In genomic region chr5:35919191-35919590, GRCh38 we compare ENCODE assay signal across 10 cellular contexts. TPM values are rescaled to one million over a fixed set of nuclear protein-coding genes. Genes with fewer than 3 reads are reported as not detected.
DNase-seq lines count a peak whose midpoint lies in the region; ATAC-seq and TF ChIP-seq lines count a peak whose summit lies in the region.
"Had no signal": no experiment of that assay in that cellular context is flagged by ENCODE, and none has a peak within 500 bp of the region (broad histone marks: within the 10 kb centered on the region; RNA-seq: fewer than 3 reads in every experiment).

No MANE protein-coding gene starts in this region.

- no peak overlapping the region for H3K27ac ChIP-seq in brain microvascular endothelial cell

- no peak overlapping the region for H3K27ac Mint-ChIP-seq in activated T-cell treated with anti-CD3 and anti-CD28 coated beads, Interleukin-2, amount 50 U/mL, for 24 hours

- H3K4me1 Mint-ChIP-seq in activated T-cell treated with anti-CD3 and anti-CD28 coated beads, Interleukin-2, amount 50 U/mL, for 24 hours (ENCODE audit: low read depth) = peaks cover 24% of the 10 kb centered on the region

- no peak overlapping the region for H3K4me3 ChIP-seq in brain microvascular endothelial cell (ENCODE audit: low read depth, low read length)

- H3K36me3 Mint-ChIP-seq in activated T-cell treated with anti-CD3 and anti-CD28 coated beads, Interleukin-2, amount 50 U/mL, for 24 hours (ENCODE audit: low read depth) = peaks cover 1% of the 10 kb centered on the region

- TF ChIP-seq POLR2A in erythroblast (IDR thresholded peaks at IDR 0.05; ENCODE audit: low read length) = no peak

- DNase-seq in activated CD4-positive, CD25-positive, alpha-beta regulatory T cell (lab: John Stamatoyannopoulos, UW) = no peak
- peak; percentile 66 for DNase-seq in LHCN-M2 (ENCODE audit: low read depth)
- peak; percentile 84 for DNase-seq in brain microvascular endothelial cell
- DNase-seq in renal cortical epithelial cell (ENCODE audit: low read depth) = peak; percentile 66
- no peak for DNase-seq in NOMO-1 treated with DMSO at 0.1 percent for 48 hours (lab: John Stamatoyannopoulos, UW; ENCODE audit: unreplicated experiment)
- DNase-seq in erythroblast (lab: John Stamatoyannopoulos, UW) = no peak
- no peak for DNase-seq in activated T-cell treated with anti-CD3 and anti-CD28 coated beads, Interleukin-2, amount 50 U/mL, for 24 hours
- DNase-seq: activated T-cell treated with anti-CD3 and anti-CD28 coated beads, Interleukin-2, amount 50 U/mL, for 1 hour; NCI-H1436 had no signal

- ATAC-seq in activated CD4-positive, CD25-positive, alpha-beta regulatory T cell treated with anti-CD3 and anti-CD28 coated beads, Interleukin-2, amount 50 U/mL, for 24 hours = peak; percentile 39 to 49

- TF ChIP-seq CTCF in brain microvascular endothelial cell (IDR thresholded peaks at IDR 0.05; ENCODE audit: low read depth, low read length, missing control alignments) = no peak

- H3K27me3 ChIP-seq in brain microvascular endothelial cell (replicated peaks) = no peaks in the 10 kb centered on the region

- H3K27me3 Mint-ChIP-seq in activated T-cell treated with anti-CD3 and anti-CD28 coated beads, Interleukin-2, amount 50 U/mL, for 24 hours = no peaks in the 10 kb centered on the region

- no peak overlapping the region for H3K4me3 Mint-ChIP-seq in activated T-cell treated with anti-CD3 and anti-CD28 coated beads, Interleukin-2, amount 50 U/mL, for 24 hours

- no peaks in the 10 kb centered on the region for H3K36me3 ChIP-seq in brain microvascular endothelial cell (replicated peaks)

- in situ Hi-C loops in brain microvascular endothelial cell (cut with HindIII; ENCODE audit: low pct_ligation_motif_present, low sequenced_read_pairs) = no loop called here

- peaks cover 6% of the 10 kb centered on the region for H3K9me3 Mint-ChIP-seq in activated T-cell treated with anti-CD3 and anti-CD28 coated beads, Interleukin-2, amount 50 U/mL, for 24 hours

RNA-seq across cellular contexts. Expression of gene CAPSL, which starts 19.2 kb away (rescaled TPM):
- total RNA-seq in LHCN-M2 (2014; rRNA removed) (0.26 and 0.52 TPM in 2 replicates), renal cortical epithelial cell (not detected in 2 replicates)
- 1.3 TPM for polyA plus RNA-seq in LHCN-M2 (2012)

Comparison
In these comparisons a context has a peak if more than half of its experiments do, and no peak if none do; other contexts are left out.
1. DNase-seq: peak in LHCN-M2 (single experiment), brain microvascular endothelial cell (single experiment) and renal cortical epithelial cell (single experiment); none in activated CD4-positive, CD25-positive, alpha-beta regulatory T cell (0 of 4), NOMO-1 treated with DMSO at 0.1 percent for 48 hours (single experiment), erythroblast (0 of 2) and activated T-cell treated with anti-CD3 and anti-CD28 coated beads, Interleukin-2, amount 50 U/mL, for 24 hours (single experiment).